Comparison of ENCODE assay signal across 25 cellular contexts in genomic region chr10:15714847-15715246, GRCh38. TPM values are rescaled to one million over a fixed set of nuclear protein-coding genes. Genes with fewer than 3 reads are reported as not detected.
"Had no signal": no experiment of that assay in that cellular context is flagged by ENCODE, and none has a peak within 500 bp of the region (broad histone marks: within the 10 kb centered on the region; RNA-seq: fewer than 3 reads in every experiment).

No MANE protein-coding gene starts in this region.

- H3K4me3 Mint-ChIP-seq: activated CD8-positive, alpha-beta T cell treated with anti-CD3 and anti-CD28 coated beads, Interleukin-2, amount 10 ng/mL, durations not matched to agents 7 days and 5 days; activated naive CD4-positive, alpha-beta T cell treated with anti-CD3 and anti-CD28 coated beads, Interleukin-2, amount 50 U/mL, for 24 hours; activated T-helper 1 cell treated with anti-CD3 and anti-CD28 coated beads, Interleukin-12 subunit alpha, Interleukin-12 subunit beta, Interleukin-2, Interleukin-4 antibody, amounts not matched to agents 30 ng/mL and 10 ng/mL and 1 ng/mL, durations not matched to agents 14 hours and 24 hours and 36 hours; T-helper 1 cell treated with Interleukin-12 subunit alpha and Interleukin-12 subunit beta and Interleukin-4 antibody, amounts not matched to agents 30 μg/mL and 1 μg/mL, for 36 hours; WTC11 had no signal

- DNase-seq: activated CD4-positive, alpha-beta T cell treated with anti-CD3 and anti-CD28 coated beads for 48 hours; activated CD4-positive, alpha-beta T cell treated with anti-CD3 and anti-CD28 coated beads, Interleukin-2, amount 50 U/mL, for 4 hours; activated CD4-positive, CD25-positive, alpha-beta regulatory T cell treated with anti-CD3 and anti-CD28 coated beads, Interleukin-2, amount 50 U/mL, for 72 hours; activated CD8-positive, alpha-beta memory T cell treated with anti-CD3 and anti-CD28 coated beads, Interleukin-2, amount 50 U/mL, for 48 hours; activated CD8-positive, alpha-beta T cell treated with anti-CD3 and anti-CD28 coated beads, Interleukin-2, amount 10 ng/mL, durations not matched to agents 7 days and 5 days; activated effector memory CD4-positive, alpha-beta T cell treated with Interleukin-2 at 50 U/mL for 16 hours; activated naive CD4-positive, alpha-beta T cell; activated T-cell treated with anti-CD3 and anti-CD28 coated beads, Interleukin-2, amount 50 U/mL, for 1 hour; amniotic stem cell; cerebellar nuclear complex; KBM-7; NCI-H1092; NCI-H1417; NCI-H2029; NCI-H2107; NCI-H510A treated with DMSO at 0.1 percent for 48 hours; PC-3; SHP77 treated with DMSO at 0.1 percent for 48 hours; T-helper 9 cell had no signal

- H3K36me3 Mint-ChIP-seq: activated naive CD4-positive, alpha-beta T cell treated with anti-CD3 and anti-CD28 coated beads, Interleukin-2, amount 50 U/mL, for 24 hours; WTC11 had no signal

- ATAC-seq: activated CD8-positive, alpha-beta T cell treated with anti-CD3 and anti-CD28 coated beads, Interleukin-2, amount 10 ng/mL, durations not matched to agents 7 days and 5 days; PC-3; WTC11 had no signal

- H3K9me3 Mint-ChIP-seq: activated naive CD4-positive, alpha-beta T cell treated with anti-CD3 and anti-CD28 coated beads, Interleukin-2, amount 50 U/mL, for 24 hours; activated T-helper 1 cell treated with anti-CD3 and anti-CD28 coated beads, Interleukin-12 subunit alpha, Interleukin-12 subunit beta, Interleukin-2, Interleukin-4 antibody, amounts not matched to agents 30 ng/mL and 10 ng/mL and 1 ng/mL, durations not matched to agents 14 hours and 24 hours and 36 hours; T-helper 1 cell treated with Interleukin-12 subunit alpha and Interleukin-12 subunit beta and Interleukin-4 antibody, amounts not matched to agents 30 μg/mL and 1 μg/mL, for 36 hours; WTC11 had no signal

- H3K27ac Mint-ChIP-seq: activated CD8-positive, alpha-beta T cell treated with anti-CD3 and anti-CD28 coated beads, Interleukin-2, amount 10 ng/mL, durations not matched to agents 7 days and 5 days; activated naive CD4-positive, alpha-beta T cell treated with anti-CD3 and anti-CD28 coated beads, Interleukin-2, amount 50 U/mL, for 24 hours; activated T-helper 1 cell treated with anti-CD3 and anti-CD28 coated beads, Interleukin-12 subunit alpha, Interleukin-12 subunit beta, Interleukin-2, Interleukin-4 antibody, amounts not matched to agents 30 ng/mL and 10 ng/mL and 1 ng/mL, durations not matched to agents 14 hours and 24 hours and 36 hours; T-helper 1 cell treated with Interleukin-12 subunit alpha and Interleukin-12 subunit beta and Interleukin-4 antibody, amounts not matched to agents 30 μg/mL and 1 μg/mL, for 36 hours; WTC11 had no signal

RNA-seq across cellular contexts. Expression of gene ITGA8, which starts 4.9 kb away (rescaled TPM):
- total RNA-seq: activated CD8-positive, alpha-beta T cell treated with anti-CD3 and anti-CD28 coated beads, Interleukin-2, amount 10 ng/mL, durations not matched to agents 7 days and 5 days; activated T-helper 1 cell treated with anti-CD3 and anti-CD28 coated beads, Interleukin-12 subunit alpha, Interleukin-12 subunit beta, Interleukin-2, Interleukin-4 antibody, amounts not matched to agents 30 ng/mL and 10 ng/mL and 1 ng/mL, durations not matched to agents 14 hours and 24 hours and 36 hours; LHCN-M2; PC-3; SK-MEL-5; WTC11 had no signal
